In the genomic region with DNA sequence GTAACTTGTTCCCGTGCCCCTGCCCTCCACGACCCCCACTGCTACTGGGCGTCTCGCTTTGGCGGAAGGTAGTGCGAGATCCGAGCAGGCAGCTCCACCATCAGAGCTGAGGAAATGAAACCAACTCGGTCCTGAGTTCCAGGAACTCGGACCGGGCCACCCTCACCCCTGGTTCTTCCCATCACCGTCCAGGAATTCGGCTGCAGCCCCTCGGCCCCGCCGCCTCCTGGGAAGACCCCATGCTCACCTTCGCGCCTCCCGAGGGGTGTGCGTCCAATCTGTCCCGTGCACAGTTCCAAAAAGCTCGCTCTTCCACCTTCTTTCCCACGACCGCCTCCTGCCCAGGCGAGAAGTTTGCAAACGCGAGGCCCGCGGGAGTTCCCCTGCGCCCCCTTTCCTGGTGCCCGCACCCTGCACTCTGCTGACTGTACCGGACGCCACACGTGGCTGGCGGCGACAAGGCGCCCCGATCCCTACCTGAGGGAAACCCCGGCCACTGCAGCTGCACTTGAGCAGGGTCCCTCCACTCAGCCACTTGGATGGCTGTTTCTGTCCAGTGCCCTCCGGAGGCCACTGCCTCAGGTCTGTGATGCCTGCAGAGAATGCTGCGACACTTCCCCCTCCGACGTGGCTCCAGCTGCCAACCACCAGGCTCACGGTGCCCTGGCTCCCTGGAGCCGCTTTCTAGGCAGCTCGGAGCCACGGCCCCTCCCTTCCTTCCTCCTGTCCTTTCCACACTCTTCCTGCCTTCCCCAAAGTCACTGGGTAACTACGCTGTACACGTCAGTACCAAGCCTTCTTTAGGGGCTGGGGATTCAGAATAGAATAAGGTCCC, we compare ENCODE assay signal across 8 cellular contexts. TPM values are rescaled to one million over a fixed set of nuclear protein-coding genes. Genes with fewer than 3 reads are reported as not detected.
DNase-seq lines count a peak whose midpoint lies in the region; ATAC-seq and TF ChIP-seq lines count a peak whose summit lies in the region.

A gene (minus strand): TSS at position 657 of the 835 bp plus-strand sequence. CDS start 5,105 bp downstream, outside the sequence.

- peak within 1 kb of the TSS; percentile 60 to 76 (median 64) for H3K4me3 Mint-ChIP-seq in nephron

- peaks cover 4% of the 10 kb centered on the region for H3K27me3 Mint-ChIP-seq in nephron (ENCODE audit: low read depth)

- H3K27ac Mint-ChIP-seq in nephron = no peak within 1 kb of the TSS

- H3K36me3 Mint-ChIP-seq in nephron (ENCODE audit: low read depth) = no peaks in the 10 kb centered on the region

- DNase-seq in NCI-H1092 treated with DMSO at 0.1 percent for 48 hours (lab: John Stamatoyannopoulos, UW) = peak; percentile 9
- DNase-seq in NCI-H1092 (lab: John Stamatoyannopoulos, UW) = no peak
- peak; percentile 59 for DNase-seq in NOMO-1 treated with DMSO at 0.1 percent for 48 hours (lab: John Stamatoyannopoulos, UW; ENCODE audit: unreplicated experiment)
- peak; percentile 41 for DNase-seq in activated T-cell treated with anti-CD3 and anti-CD28 coated beads for 1 hour (ENCODE audit: low read depth)

- TF ChIP-seq CTCF in nephron (IDR thresholded peaks at IDR 0.05; ENCODE audit: unreplicated experiment in 3 of 3) (no peak), subcutaneous adipose tissue (IDR thresholded peaks at IDR 0.05; ENCODE audit: low read depth) (no peak)

- H3K9me3 Mint-ChIP-seq in nephron = no peaks in the 10 kb centered on the region

- ATAC-seq in HG02798 (IDR thresholded peaks at IDR 0.05; ENCODE audit: poor library complexity, unreplicated experiment) = peak; percentile 43
- ATAC-seq in esophagus mucosa = peak; percentile 77

- peaks cover 6% of the 10 kb centered on the region for H3K4me1 Mint-ChIP-seq in nephron

RNA-seq across cellular contexts. Expression of the gene that starts here (rescaled TPM):
- total RNA-seq in esophagus mucosa = 12.4 TPM
- total RNA-seq in subcutaneous adipose tissue = 10 to 100 TPM; 19.0 to 46.0 (median 27.3) TPM
